ENCODE assay signal across 1 cellular context in the genomic region with DNA sequence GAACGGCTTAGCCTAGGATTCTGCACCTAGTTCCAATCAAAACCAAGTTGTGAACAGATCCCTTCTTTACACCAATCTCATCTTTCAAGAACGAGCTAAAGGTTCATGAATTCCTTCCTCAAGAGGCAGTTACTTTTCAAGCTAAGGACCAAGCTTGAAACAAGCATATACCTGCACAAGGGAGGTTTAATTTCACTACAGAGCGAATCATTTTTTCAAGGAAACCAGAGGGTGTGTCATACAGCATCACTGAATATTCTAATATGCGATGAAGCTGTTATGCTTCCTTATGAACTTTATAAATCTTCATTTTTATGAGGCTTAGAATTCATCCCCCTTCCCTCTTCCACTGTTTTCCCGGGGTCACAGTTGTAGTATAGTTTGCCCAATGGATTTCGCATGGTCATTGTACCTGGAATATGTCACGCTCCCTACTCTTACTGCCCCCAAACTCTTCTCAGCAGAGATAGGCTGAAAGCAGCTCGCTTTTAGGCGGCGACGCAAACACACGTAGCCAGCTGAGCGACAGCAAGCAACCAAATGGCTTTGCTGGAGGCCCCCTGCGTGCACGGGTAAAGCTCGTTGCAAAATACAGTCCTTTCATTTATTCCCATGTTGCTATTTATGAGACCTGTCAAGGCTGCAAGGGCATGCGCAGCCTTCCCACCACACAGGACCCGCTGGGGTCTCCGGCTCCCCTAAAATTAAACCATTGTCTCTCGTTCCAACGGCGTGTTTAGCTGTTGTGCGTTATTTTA.
A peak's percentile ranks its signal among the peaks of the same experiment; 100 is the strongest.
TF ChIP-seq lines count a peak whose summit lies in the region.

No MANE protein-coding gene starts in this region.

TF ChIP-seq in K562, 482 proteins besides CTCF, POLR2A, EP300 and RAD21 (continued from another document and continues in another):
- TF ChIP-seq, protein P1, sequence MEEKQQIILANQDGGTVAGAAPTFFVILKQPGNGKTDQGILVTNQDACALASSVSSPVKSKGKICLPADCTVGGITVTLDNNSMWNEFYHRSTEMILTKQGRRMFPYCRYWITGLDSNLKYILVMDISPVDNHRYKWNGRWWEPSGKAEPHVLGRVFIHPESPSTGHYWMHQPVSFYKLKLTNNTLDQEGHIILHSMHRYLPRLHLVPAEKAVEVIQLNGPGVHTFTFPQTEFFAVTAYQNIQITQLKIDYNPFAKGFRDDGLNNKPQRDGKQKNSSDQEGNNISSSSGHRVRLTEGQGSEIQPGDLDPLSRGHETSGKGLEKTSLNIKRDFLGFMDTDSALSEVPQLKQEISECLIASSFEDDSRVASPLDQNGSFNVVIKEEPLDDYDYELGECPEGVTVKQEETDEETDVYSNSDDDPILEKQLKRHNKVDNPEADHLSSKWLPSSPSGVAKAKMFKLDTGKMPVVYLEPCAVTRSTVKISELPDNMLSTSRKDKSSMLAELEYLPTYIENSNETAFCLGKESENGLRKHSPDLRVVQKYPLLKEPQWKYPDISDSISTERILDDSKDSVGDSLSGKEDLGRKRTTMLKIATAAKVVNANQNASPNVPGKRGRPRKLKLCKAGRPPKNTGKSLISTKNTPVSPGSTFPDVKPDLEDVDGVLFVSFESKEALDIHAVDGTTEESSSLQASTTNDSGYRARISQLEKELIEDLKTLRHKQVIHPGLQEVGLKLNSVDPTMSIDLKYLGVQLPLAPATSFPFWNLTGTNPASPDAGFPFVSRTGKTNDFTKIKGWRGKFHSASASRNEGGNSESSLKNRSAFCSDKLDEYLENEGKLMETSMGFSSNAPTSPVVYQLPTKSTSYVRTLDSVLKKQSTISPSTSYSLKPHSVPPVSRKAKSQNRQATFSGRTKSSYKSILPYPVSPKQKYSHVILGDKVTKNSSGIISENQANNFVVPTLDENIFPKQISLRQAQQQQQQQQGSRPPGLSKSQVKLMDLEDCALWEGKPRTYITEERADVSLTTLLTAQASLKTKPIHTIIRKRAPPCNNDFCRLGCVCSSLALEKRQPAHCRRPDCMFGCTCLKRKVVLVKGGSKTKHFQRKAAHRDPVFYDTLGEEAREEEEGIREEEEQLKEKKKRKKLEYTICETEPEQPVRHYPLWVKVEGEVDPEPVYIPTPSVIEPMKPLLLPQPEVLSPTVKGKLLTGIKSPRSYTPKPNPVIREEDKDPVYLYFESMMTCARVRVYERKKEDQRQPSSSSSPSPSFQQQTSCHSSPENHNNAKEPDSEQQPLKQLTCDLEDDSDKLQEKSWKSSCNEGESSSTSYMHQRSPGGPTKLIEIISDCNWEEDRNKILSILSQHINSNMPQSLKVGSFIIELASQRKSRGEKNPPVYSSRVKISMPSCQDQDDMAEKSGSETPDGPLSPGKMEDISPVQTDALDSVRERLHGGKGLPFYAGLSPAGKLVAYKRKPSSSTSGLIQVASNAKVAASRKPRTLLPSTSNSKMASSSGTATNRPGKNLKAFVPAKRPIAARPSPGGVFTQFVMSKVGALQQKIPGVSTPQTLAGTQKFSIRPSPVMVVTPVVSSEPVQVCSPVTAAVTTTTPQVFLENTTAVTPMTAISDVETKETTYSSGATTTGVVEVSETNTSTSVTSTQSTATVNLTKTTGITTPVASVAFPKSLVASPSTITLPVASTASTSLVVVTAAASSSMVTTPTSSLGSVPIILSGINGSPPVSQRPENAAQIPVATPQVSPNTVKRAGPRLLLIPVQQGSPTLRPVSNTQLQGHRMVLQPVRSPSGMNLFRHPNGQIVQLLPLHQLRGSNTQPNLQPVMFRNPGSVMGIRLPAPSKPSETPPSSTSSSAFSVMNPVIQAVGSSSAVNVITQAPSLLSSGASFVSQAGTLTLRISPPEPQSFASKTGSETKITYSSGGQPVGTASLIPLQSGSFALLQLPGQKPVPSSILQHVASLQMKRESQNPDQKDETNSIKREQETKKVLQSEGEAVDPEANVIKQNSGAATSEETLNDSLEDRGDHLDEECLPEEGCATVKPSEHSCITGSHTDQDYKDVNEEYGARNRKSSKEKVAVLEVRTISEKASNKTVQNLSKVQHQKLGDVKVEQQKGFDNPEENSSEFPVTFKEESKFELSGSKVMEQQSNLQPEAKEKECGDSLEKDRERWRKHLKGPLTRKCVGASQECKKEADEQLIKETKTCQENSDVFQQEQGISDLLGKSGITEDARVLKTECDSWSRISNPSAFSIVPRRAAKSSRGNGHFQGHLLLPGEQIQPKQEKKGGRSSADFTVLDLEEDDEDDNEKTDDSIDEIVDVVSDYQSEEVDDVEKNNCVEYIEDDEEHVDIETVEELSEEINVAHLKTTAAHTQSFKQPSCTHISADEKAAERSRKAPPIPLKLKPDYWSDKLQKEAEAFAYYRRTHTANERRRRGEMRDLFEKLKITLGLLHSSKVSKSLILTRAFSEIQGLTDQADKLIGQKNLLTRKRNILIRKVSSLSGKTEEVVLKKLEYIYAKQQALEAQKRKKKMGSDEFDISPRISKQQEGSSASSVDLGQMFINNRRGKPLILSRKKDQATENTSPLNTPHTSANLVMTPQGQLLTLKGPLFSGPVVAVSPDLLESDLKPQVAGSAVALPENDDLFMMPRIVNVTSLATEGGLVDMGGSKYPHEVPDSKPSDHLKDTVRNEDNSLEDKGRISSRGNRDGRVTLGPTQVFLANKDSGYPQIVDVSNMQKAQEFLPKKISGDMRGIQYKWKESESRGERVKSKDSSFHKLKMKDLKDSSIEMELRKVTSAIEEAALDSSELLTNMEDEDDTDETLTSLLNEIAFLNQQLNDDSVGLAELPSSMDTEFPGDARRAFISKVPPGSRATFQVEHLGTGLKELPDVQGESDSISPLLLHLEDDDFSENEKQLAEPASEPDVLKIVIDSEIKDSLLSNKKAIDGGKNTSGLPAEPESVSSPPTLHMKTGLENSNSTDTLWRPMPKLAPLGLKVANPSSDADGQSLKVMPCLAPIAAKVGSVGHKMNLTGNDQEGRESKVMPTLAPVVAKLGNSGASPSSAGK (IDR thresholded peaks at IDR 0.05), result no peak
- no peak for TF ChIP-seq GABPB2 (CRISPR knock-in tag; conservative IDR thresholded peaks at IDR 0.05)
- TF ChIP-seq, protein P2, sequence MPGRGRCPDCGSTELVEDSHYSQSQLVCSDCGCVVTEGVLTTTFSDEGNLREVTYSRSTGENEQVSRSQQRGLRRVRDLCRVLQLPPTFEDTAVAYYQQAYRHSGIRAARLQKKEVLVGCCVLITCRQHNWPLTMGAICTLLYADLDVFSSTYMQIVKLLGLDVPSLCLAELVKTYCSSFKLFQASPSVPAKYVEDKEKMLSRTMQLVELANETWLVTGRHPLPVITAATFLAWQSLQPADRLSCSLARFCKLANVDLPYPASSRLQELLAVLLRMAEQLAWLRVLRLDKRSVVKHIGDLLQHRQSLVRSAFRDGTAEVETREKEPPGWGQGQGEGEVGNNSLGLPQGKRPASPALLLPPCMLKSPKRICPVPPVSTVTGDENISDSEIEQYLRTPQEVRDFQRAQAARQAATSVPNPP (IDR thresholded peaks at IDR 0.05; ENCODE audit: borderline replicate concordance, insufficient read depth, insufficient read length), result no peak
- no peak for TF ChIP-seq ETV5 (CRISPR knock-in tag; IDR thresholded peaks at IDR 0.05; ENCODE audit: low read depth)
- TF ChIP-seq SREBF1 (IDR thresholded peaks at IDR 0.05; ENCODE audit: borderline replicate concordance, low read depth, low read length), result no peak
- TF ChIP-seq HMG20B (CRISPR knock-in tag; IDR thresholded peaks at IDR 0.05), result no peak
- TF ChIP-seq PRMT5 (CRISPR knock-in tag; IDR thresholded peaks at IDR 0.05), result no peak
- TF ChIP-seq TAF7 (tag; IDR thresholded peaks at IDR 0.05), result peak; percentile 8; the same call in 1 of the 2 replicates
- TF ChIP-seq MEF2D (tag; conservative IDR thresholded peaks at IDR 0.05; ENCODE audit: low read depth), result no peak
- TF ChIP-seq PPARD (CRISPR knock-in tag; IDR thresholded peaks at IDR 0.05), result no peak
- TF ChIP-seq NFRKB (IDR thresholded peaks at IDR 0.05; ENCODE audit: low read depth), result no peak
- TF ChIP-seq POLR3G (IDR thresholded peaks at IDR 0.05; ENCODE audit: extremely low read depth, insufficient read length, insufficient replicate concordance), result no peak
- no peak for TF ChIP-seq BDP1 (IDR thresholded peaks at IDR 0.05; ENCODE audit: insufficient read depth, insufficient read length)
- TF ChIP-seq PURB (CRISPR knock-in tag; IDR thresholded peaks at IDR 0.05; ENCODE audit: low read depth), result no peak
- TF ChIP-seq HSF4 (CRISPR knock-in tag; IDR thresholded peaks at IDR 0.05; ENCODE audit: borderline replicate concordance), result no peak
- TF ChIP-seq NR2F6 (CRISPR knock-in tag; IDR thresholded peaks at IDR 0.05), result no peak
- TF ChIP-seq NBN (IDR thresholded peaks at IDR 0.05; ENCODE audit: low read depth), result peak; percentile 64; the same call in 1 of the 2 replicates
- TF ChIP-seq CSDE1 (IDR thresholded peaks at IDR 0.05), result peak in 1 of 2 experiments; percentile 51; a peak in 1 of 4 replicates
- TF ChIP-seq IFI16 (CRISPR knock-in tag; IDR thresholded peaks at IDR 0.05), result no peak
- TF ChIP-seq, protein P3, sequence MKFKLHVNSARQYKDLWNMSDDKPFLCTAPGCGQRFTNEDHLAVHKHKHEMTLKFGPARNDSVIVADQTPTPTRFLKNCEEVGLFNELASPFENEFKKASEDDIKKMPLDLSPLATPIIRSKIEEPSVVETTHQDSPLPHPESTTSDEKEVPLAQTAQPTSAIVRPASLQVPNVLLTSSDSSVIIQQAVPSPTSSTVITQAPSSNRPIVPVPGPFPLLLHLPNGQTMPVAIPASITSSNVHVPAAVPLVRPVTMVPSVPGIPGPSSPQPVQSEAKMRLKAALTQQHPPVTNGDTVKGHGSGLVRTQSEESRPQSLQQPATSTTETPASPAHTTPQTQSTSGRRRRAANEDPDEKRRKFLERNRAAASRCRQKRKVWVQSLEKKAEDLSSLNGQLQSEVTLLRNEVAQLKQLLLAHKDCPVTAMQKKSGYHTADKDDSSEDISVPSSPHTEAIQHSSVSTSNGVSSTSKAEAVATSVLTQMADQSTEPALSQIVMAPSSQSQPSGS (CRISPR knock-in tag; IDR thresholded peaks at IDR 0.05), result no peak
- TF ChIP-seq NFE2 (IDR thresholded peaks at IDR 0.05; ENCODE audit: low read depth), result peak; percentile 91
- TF ChIP-seq BRF1 (IDR thresholded peaks at IDR 0.05; ENCODE audit: borderline replicate concordance, extremely low read depth, insufficient read length), result no peak
- no peak for TF ChIP-seq SAFB2 (IDR thresholded peaks at IDR 0.05; ENCODE audit: borderline replicate concordance, low read depth, low read length, severe bottlenecking)
- TF ChIP-seq MXI1 (IDR thresholded peaks at IDR 0.05; ENCODE audit: low read depth, low read length), result peak; percentile 44; the same call in 1 of the 2 replicates
- TF ChIP-seq ZBED1 (IDR thresholded peaks at IDR 0.05), result no peak
- TF ChIP-seq RFX1 (IDR thresholded peaks at IDR 0.05), result no peak
- no peak for TF ChIP-seq GABPA (tag; conservative IDR thresholded peaks at IDR 0.05; ENCODE audit: low read depth)
- TF ChIP-seq ESRRB (CRISPR knock-in tag; IDR thresholded peaks at IDR 0.05; ENCODE audit: borderline replicate concordance), result no peak
- no peak for TF ChIP-seq ZZZ3 (IDR thresholded peaks at IDR 0.05)
- TF ChIP-seq FOSL1 (tag; conservative IDR thresholded peaks at IDR 0.05), result no peak
- TF ChIP-seq ETV1 (tag; conservative IDR thresholded peaks at IDR 0.05; ENCODE audit: low read depth), result no peak; the same call in 1 of the 2 replicates
- TF ChIP-seq, protein P4, sequence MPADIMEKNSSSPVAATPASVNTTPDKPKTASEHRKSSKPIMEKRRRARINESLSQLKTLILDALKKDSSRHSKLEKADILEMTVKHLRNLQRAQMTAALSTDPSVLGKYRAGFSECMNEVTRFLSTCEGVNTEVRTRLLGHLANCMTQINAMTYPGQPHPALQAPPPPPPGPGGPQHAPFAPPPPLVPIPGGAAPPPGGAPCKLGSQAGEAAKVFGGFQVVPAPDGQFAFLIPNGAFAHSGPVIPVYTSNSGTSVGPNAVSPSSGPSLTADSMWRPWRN (IDR thresholded peaks at IDR 0.05; ENCODE audit: low read depth), result no peak
- peak in 1 of 2 experiments; percentile 80; a peak in 2 of 4 replicates for TF ChIP-seq MAZ (CRISPR knock-in tag; conservative IDR thresholded peaks at IDR 0.05 in 1 of 2, IDR thresholded peaks at IDR 0.05 in 1 of 2)
- TF ChIP-seq SMAD3 (CRISPR knock-in tag; conservative IDR thresholded peaks at IDR 0.05), result no peak
- TF ChIP-seq, protein P5, sequence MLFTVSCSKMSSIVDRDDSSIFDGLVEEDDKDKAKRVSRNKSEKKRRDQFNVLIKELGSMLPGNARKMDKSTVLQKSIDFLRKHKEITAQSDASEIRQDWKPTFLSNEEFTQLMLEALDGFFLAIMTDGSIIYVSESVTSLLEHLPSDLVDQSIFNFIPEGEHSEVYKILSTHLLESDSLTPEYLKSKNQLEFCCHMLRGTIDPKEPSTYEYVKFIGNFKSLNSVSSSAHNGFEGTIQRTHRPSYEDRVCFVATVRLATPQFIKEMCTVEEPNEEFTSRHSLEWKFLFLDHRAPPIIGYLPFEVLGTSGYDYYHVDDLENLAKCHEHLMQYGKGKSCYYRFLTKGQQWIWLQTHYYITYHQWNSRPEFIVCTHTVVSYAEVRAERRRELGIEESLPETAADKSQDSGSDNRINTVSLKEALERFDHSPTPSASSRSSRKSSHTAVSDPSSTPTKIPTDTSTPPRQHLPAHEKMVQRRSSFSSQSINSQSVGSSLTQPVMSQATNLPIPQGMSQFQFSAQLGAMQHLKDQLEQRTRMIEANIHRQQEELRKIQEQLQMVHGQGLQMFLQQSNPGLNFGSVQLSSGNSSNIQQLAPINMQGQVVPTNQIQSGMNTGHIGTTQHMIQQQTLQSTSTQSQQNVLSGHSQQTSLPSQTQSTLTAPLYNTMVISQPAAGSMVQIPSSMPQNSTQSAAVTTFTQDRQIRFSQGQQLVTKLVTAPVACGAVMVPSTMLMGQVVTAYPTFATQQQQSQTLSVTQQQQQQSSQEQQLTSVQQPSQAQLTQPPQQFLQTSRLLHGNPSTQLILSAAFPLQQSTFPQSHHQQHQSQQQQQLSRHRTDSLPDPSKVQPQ (CRISPR knock-in tag; IDR thresholded peaks at IDR 0.05; ENCODE audit: borderline replicate concordance), result no peak
- no peak for TF ChIP-seq U2AF2 (optimal IDR thresholded peaks at IDR 0.05; ENCODE audit: low read depth, low read length)
- no peak for TF ChIP-seq CBX1 (IDR thresholded peaks at IDR 0.05; ENCODE audit: low read depth)
- TF ChIP-seq, protein P6, sequence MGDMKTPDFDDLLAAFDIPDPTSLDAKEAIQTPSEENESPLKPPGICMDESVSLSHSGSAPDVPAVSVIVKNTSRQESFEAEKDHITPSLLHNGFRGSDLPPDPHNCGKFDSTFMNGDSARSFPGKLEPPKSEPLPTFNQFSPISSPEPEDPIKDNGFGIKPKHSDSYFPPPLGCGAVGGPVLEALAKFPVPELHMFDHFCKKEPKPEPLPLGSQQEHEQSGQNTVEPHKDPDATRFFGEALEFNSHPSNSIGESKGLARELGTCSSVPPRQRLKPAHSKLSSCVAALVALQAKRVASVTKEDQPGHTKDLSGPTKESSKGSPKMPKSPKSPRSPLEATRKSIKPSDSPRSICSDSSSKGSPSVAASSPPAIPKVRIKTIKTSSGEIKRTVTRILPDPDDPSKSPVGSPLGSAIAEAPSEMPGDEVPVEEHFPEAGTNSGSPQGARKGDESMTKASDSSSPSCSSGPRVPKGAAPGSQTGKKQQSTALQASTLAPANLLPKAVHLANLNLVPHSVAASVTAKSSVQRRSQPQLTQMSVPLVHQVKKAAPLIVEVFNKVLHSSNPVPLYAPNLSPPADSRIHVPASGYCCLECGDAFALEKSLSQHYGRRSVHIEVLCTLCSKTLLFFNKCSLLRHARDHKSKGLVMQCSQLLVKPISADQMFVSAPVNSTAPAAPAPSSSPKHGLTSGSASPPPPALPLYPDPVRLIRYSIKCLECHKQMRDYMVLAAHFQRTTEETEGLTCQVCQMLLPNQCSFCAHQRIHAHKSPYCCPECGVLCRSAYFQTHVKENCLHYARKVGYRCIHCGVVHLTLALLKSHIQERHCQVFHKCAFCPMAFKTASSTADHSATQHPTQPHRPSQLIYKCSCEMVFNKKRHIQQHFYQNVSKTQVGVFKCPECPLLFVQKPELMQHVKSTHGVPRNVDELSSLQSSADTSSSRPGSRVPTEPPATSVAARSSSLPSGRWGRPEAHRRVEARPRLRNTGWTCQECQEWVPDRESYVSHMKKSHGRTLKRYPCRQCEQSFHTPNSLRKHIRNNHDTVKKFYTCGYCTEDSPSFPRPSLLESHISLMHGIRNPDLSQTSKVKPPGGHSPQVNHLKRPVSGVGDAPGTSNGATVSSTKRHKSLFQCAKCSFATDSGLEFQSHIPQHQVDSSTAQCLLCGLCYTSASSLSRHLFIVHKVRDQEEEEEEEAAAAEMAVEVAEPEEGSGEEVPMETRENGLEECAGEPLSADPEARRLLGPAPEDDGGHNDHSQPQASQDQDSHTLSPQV (IDR thresholded peaks at IDR 0.05), result no peak
